Comparison of ENCODE assay signal across 9 cellular contexts in genomic region chr6:127120109-127120786, GRCh38. TPM values are rescaled to one million over a fixed set of nuclear protein-coding genes. Genes with fewer than 3 reads are reported as not detected.
DNase-seq lines count a peak whose midpoint lies in the region; ATAC-seq, FAIRE-seq and TF ChIP-seq lines count a peak whose summit lies in the region.
"Had no signal": no experiment of that assay in that cellular context is flagged by ENCODE, and none has a peak within 500 bp of the region (broad histone marks: within the 10 kb centered on the region; RNA-seq: fewer than 3 reads in every experiment).

No MANE protein-coding gene starts in this region.

- peaks cover 23% of the 10 kb centered on the region for H3K4me1 Mint-ChIP-seq in activated CD8-positive, alpha-beta T cell treated with anti-CD3 and anti-CD28 coated beads, Interleukin-2, amount 10 ng/mL, durations not matched to agents 7 days and 5 days (ENCODE audit: low read depth)

- no peak for TF ChIP-seq EP300 in transverse colon (IDR thresholded peaks at IDR 0.05; ENCODE audit: low read depth)

- H3K9me3 ChIP-seq in kidney (ENCODE audit: control insufficient read depth in 1 of 2, low read length in 2 of 2) (no peaks in the 10 kb centered on the region), transverse colon (no peaks in the 10 kb centered on the region), HAP-1 (no peaks in the 10 kb centered on the region)

- 6% methylated on average over 27 of the region's 34 CpGs; no CpG with 5 or more reads in 1 of the 2 donors for whole genome bisulfite sequencing in transverse colon (ENCODE audit: low coverage in 1 of 2), 2 donors

- peak; percentile 51 for DNase-seq in G401 (ENCODE audit: low spot score)
- no peak for DNase-seq in activated CD8-positive, alpha-beta T cell treated with anti-CD3 and anti-CD28 coated beads, Interleukin-2, amount 10 ng/mL, durations not matched to agents 7 days and 5 days
- peak; percentile 73 for DNase-seq in kidney
- DNase-seq in transverse colon = no peak
- DNase-seq in HAP-1 (ENCODE audit: low spot score in 2 of 2) = no peak
- no peak for DNase-seq in KG1 (lab: John Stamatoyannopoulos, UW)
- DNase-seq in mucosa of gallbladder (ENCODE audit: low spot score) = no peak

- no peak overlapping the region for H3K27ac Mint-ChIP-seq in activated CD8-positive, alpha-beta T cell treated with anti-CD3 and anti-CD28 coated beads, Interleukin-2, amount 10 ng/mL, durations not matched to agents 7 days and 5 days

- H3K4me3 Mint-ChIP-seq in activated CD8-positive, alpha-beta T cell treated with anti-CD3 and anti-CD28 coated beads, Interleukin-2, amount 10 ng/mL, durations not matched to agents 7 days and 5 days = peak overlapping the region; percentile 70

- H3K27me3 Mint-ChIP-seq in activated CD8-positive, alpha-beta T cell treated with anti-CD3 and anti-CD28 coated beads, Interleukin-2, amount 10 ng/mL, durations not matched to agents 7 days and 5 days (ENCODE audit: low read depth) = peaks cover 66% of the 10 kb centered on the region

- no peak for TF ChIP-seq POLR2A in transverse colon (IDR thresholded peaks at IDR 0.05)

- H3K36me3 Mint-ChIP-seq in activated CD8-positive, alpha-beta T cell treated with anti-CD3 and anti-CD28 coated beads, Interleukin-2, amount 10 ng/mL, durations not matched to agents 7 days and 5 days (ENCODE audit: low read depth) = no peaks in the 10 kb centered on the region

- H3K4me1 ChIP-seq in kidney (ENCODE audit: control insufficient read depth in 1 of 2, insufficient read depth in 1 of 2, low read depth in 1 of 2, low read length in 2 of 2) = peaks cover 6 to 17% of the 10 kb centered on the region in 2 donors
- H3K4me1 ChIP-seq in transverse colon = peaks cover 0 to 29% (median 11%) of the 10 kb centered on the region in 4 donors
- H3K4me1 ChIP-seq in HAP-1 = no peaks in the 10 kb centered on the region

- no peaks in the 10 kb centered on the region for H3K9me3 Mint-ChIP-seq in activated CD8-positive, alpha-beta T cell treated with anti-CD3 and anti-CD28 coated beads, Interleukin-2, amount 10 ng/mL, durations not matched to agents 7 days and 5 days (ENCODE audit: insufficient read depth)

- POLR2A ChIA-PET in activated CD8-positive, alpha-beta T cell treated with anti-CD3 and anti-CD28 coated beads, Interleukin-2, amount 10 ng/mL, durations not matched to agents 7 days and 5 days (lab: Charles Lee) = no interaction called here

- in situ Hi-C loops in G401 (cut with HindIII; ENCODE audit: low sequenced_read_pairs) = no loop called here
- in situ Hi-C loops in transverse colon (cut with MboI; ENCODE audit: low pct_ligation_motif_present in 1 of 4, low pct_unique_long_range_greater_than_20kb in 1 of 4, low sequenced_read_pairs in 3 of 4) = no loop called here
- in situ Hi-C loops in HAP-1 (cut with MboI; ENCODE audit: low sequenced_read_pairs) = loop anchor here (25.0 kb wide), 1 partner anchor 758 kb away; no protein-coding TSS in a partner anchor

- no peak overlapping the region for H3K9ac ChIP-seq in kidney (ENCODE audit: low read length in 2 of 2)

- no peak for FAIRE-seq in kidney (lab: Jason Lieb, UNC)
- FAIRE-seq: K562 had no signal

- intact Hi-C loops in kidney (cut with DNase I) = no loop called here
- intact Hi-C loops in transverse colon (cut with DNase I; ENCODE audit: low total_unique reads) = no loop called here

- H3K27ac ChIP-seq in kidney (ENCODE audit: low read depth in 2 of 2, low read length in 2 of 2) (no peak overlapping the region), transverse colon (peak overlapping the region in 3 of 4 donors; percentile 12 to 67 (median 27))

- TF ChIP-seq CTCF in kidney (IDR thresholded peaks at IDR 0.05; ENCODE audit: borderline replicate concordance, extremely low read depth, insufficient read depth) (no peak), transverse colon (IDR thresholded peaks at IDR 0.05) (no peak)

- H3K27me3 ChIP-seq in transverse colon (peaks cover 71% of the 10 kb centered on the region), HAP-1 (ENCODE audit: low read depth) (peaks cover 21% of the 10 kb centered on the region)

- H3K4me3 ChIP-seq in kidney (ENCODE audit: low read length in 2 of 2) (peak overlapping the region in 1 of 2 donors; percentile 48), transverse colon (peak overlapping the region; percentile 38 to 52 (median 44)), HAP-1 (no peak overlapping the region)
- H3K4me3 ChIP-seq: K562 had no signal

- ATAC-seq in GM21619 (IDR thresholded peaks at IDR 0.05; ENCODE audit: unreplicated experiment) = peak; percentile 2
- ATAC-seq in activated CD8-positive, alpha-beta T cell treated with anti-CD3 and anti-CD28 coated beads, Interleukin-2, amount 10 ng/mL, durations not matched to agents 7 days and 5 days = no peak

- H3K36me3 ChIP-seq in kidney (ENCODE audit: control insufficient read depth in 1 of 2, insufficient read depth in 2 of 2, low read length in 2 of 2) (no peaks in the 10 kb centered on the region), transverse colon (no peaks in the 10 kb centered on the region), HAP-1 (replicated peaks) (no peaks in the 10 kb centered on the region)

- CTCF ChIA-PET in activated CD8-positive, alpha-beta T cell treated with anti-CD3 and anti-CD28 coated beads, Interleukin-2, amount 10 ng/mL, durations not matched to agents 7 days and 5 days (lab: Charles Lee) = interaction anchor here (1.2 kb wide), 1 partner anchor 316 kb away, joined by 6 read pairs; no protein-coding TSS in a partner anchor

RNA-seq across cellular contexts. Expression of gene RSPO3, which starts 1.8 kb away (rescaled TPM):
- total RNA-seq in G401 (2014; rRNA removed; shearing (Covaris generic)) = 5.7 TPM in 1 of 2 replicates, not detected in the other
- not detected for total RNA-seq in activated CD8-positive, alpha-beta T cell treated with anti-CD3 and anti-CD28 coated beads, Interleukin-2, amount 10 ng/mL, durations not matched to agents 7 days and 5 days
- 8.9 TPM for total RNA-seq in kidney
- polyA plus RNA-seq in kidney (ENCODE audit: insufficient read depth, low read depth, low replicate concordance) = 1.2 TPM
- total RNA-seq in transverse colon = 1 to 10 TPM in 3 of 4 donors, under 1 TPM in 1; 0.80 to 5.2 (median 2.7) TPM
- total RNA-seq in mucosa of gallbladder = 3.4 TPM
- total RNA-seq: K562 had no signal
- polyA plus RNA-seq: K562 had no signal

Comparison
In these comparisons a context has a peak if more than half of its experiments do, and no peak if none do; other contexts are left out.
1. DNase-seq: peak in G401 (single experiment) and kidney (single experiment); none in activated CD8-positive, alpha-beta T cell treated with anti-CD3 and anti-CD28 coated beads, Interleukin-2, amount 10 ng/mL, durations not matched to agents 7 days and 5 days (single experiment), transverse colon (single experiment), HAP-1 (0 of 2), KG1 (single experiment) and mucosa of gallbladder (single experiment).
2. H3K27ac ChIP-seq: peak in transverse colon (3 of 4); none in kidney (0 of 2).